38 cellular contexts compared by ENCODE assay signal in the genomic region with DNA sequence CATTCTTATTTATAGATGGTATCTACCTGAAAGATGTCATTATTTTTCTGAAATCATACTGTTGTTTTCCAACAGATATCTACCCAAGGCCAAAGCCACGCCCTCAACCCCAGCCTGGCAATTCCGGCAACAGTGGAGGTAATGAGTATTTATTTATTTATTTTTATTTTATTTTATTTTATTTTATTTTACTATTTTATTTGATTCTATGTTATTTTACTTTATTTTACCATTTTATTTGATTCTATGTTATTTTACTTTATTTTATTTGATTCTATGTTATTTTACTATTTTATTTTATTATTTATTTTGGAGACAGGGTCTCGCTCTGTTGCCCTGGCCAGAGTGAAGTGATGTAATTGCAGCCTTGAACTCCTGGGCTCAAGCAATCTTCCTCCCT. TPM values are rescaled to one million over a fixed set of nuclear protein-coding genes. Genes with fewer than 3 reads are reported as not detected.
A peak's percentile ranks its signal among the peaks of the same experiment; 100 is the strongest.
DNase-seq lines count a peak whose midpoint lies in the region; ATAC-seq, FAIRE-seq and TF ChIP-seq lines count a peak whose summit lies in the region.
"Had no signal": no experiment of that assay in that cellular context is flagged by ENCODE, and none has a peak within 500 bp of the region (broad histone marks: within the 10 kb centered on the region; RNA-seq: fewer than 3 reads in every experiment).

No MANE protein-coding gene starts in this region.

- H3K9me3 ChIP-seq in osteoblast (ENCODE audit: low read depth, low read length), result no peaks in the 10 kb centered on the region
- H3K9me3 ChIP-seq: A549; BE2C; BLaER1; BLaER1 treated with 17β-estradiol and CSF1 and Interleukin-3, amounts not matched to agents 10 nM and 100 nM; Caco-2 had no signal

- CTCF ChIA-PET in WTC11 (lab: Charles Lee), result no interaction called here

- POLR2A ChIA-PET in WTC11 (lab: Charles Lee), result no interaction called here

- no peaks in the 10 kb centered on the region; the same call in 1 of the 2 replicates for H3K27me3 Mint-ChIP-seq in WTC11 (ENCODE audit: low read depth)
- H3K27me3 Mint-ChIP-seq: CD4-positive, alpha-beta T cell had no signal

- no peak for ATAC-seq in WTC11
- ATAC-seq in HG03354 (IDR thresholded peaks at IDR 0.05; ENCODE audit: poor library complexity, severe bottlenecking, unreplicated experiment), result no peak
- ATAC-seq: A549; CD8-positive, alpha-beta T cell had no signal

- peak; percentile 35 for FAIRE-seq in A204.1 (lab: Jason Lieb, UNC)
- FAIRE-seq in frontal cortex (lab: Jason Lieb, UNC), result peak; percentile 6
- FAIRE-seq: A549, D721Med had no signal

- H2AFZ ChIP-seq in osteoblast (ENCODE audit: low read length), result no peak overlapping the region

- H3K4me1 Mint-ChIP-seq in WTC11, result peaks cover 48% of the 10 kb centered on the region
- H3K4me1 Mint-ChIP-seq: B cell; CD14-positive monocyte; CD4-positive, alpha-beta memory T cell; CD4-positive, CD25-positive, alpha-beta regulatory T cell; CD8-positive, alpha-beta memory T cell had no signal

- H3K4me3 Mint-ChIP-seq in WTC11, result no peak overlapping the region
- H3K4me3 Mint-ChIP-seq: B cell; CD14-positive monocyte; CD4-positive, alpha-beta memory T cell; CD4-positive, alpha-beta T cell; CD4-positive, CD25-positive, alpha-beta regulatory T cell; CD8-positive, alpha-beta memory T cell; CD8-positive, alpha-beta T cell had no signal

- DNase-seq in WTC11 (ENCODE audit: low spot score) (no peak), frontal cortex (ENCODE audit: low spot score in 2 of 2) (no peak), osteoblast (ENCODE audit: insufficient read length, low spot score, missing footprints) (peak; percentile 53), NCI-H1105 (lab: John Stamatoyannopoulos, UW) (no peak), NCI-H1417 (lab: John Stamatoyannopoulos, UW) (no peak), NCI-H1436 treated with DMSO at 0.1 percent for 48 hours (lab: John Stamatoyannopoulos, UW) (no peak)
- DNase-seq: 8988T; ACHN; AML-193; BE2C; C1 segment of cervical spinal cord; Caco-2; Calu3; CD4-positive, alpha-beta memory T cell; CD4-positive, alpha-beta T cell; CD4-positive, CD25-positive, alpha-beta regulatory T cell; CD8-positive, alpha-beta memory T cell; CD8-positive, alpha-beta T cell; COR-L47; DMS 273 treated with DMSO at 0.1 percent for 48 hours; DMS153; DMS53; DMS79; DMS79 treated with DMSO at 0.1 percent for 48 hours; DND-41; EL had no signal

- no peaks in the 10 kb centered on the region for H3K9me3 Mint-ChIP-seq in WTC11
- H3K9me3 Mint-ChIP-seq: CD14-positive monocyte; CD4-positive, alpha-beta T cell; CD4-positive, CD25-positive, alpha-beta regulatory T cell; CD8-positive, alpha-beta T cell had no signal

- H3K4me3 ChIP-seq in osteoblast (ENCODE audit: insufficient read depth, low read length), result no peak overlapping the region
- H3K4me3 ChIP-seq: A549; BLaER1; BLaER1 treated with 17β-estradiol and CSF1 and Interleukin-3, amounts not matched to agents 10 nM and 100 nM had no signal

- peaks cover 14% of the 10 kb centered on the region for H3K27me3 ChIP-seq in osteoblast (ENCODE audit: insufficient read depth, low read length)
- H3K27me3 ChIP-seq: BE2C; BLaER1; BLaER1 treated with 17β-estradiol and CSF1 and Interleukin-3, amounts not matched to agents 10 nM and 100 nM had no signal

- no peaks in the 10 kb centered on the region for H3K36me3 Mint-ChIP-seq in WTC11
- H3K36me3 Mint-ChIP-seq: CD14-positive monocyte; CD4-positive, CD25-positive, alpha-beta regulatory T cell; CD8-positive, alpha-beta T cell had no signal

- H3K4me2 ChIP-seq in osteoblast (ENCODE audit: insufficient read depth, low read length), result no peak overlapping the region
- H3K4me2 ChIP-seq: A549; BLaER1; BLaER1 treated with 17β-estradiol and CSF1 and Interleukin-3, amounts not matched to agents 10 nM and 100 nM had no signal

- no peak overlapping the region for H3K27ac ChIP-seq in osteoblast (ENCODE audit: low read depth, low read length)
- H3K27ac ChIP-seq: 22Rv1; A549; BLaER1; BLaER1 treated with 17β-estradiol and CSF1 and Interleukin-3, amounts not matched to agents 10 nM and 100 nM; C4-2B had no signal

- no peak overlapping the region for H3K27ac Mint-ChIP-seq in WTC11
- H3K27ac Mint-ChIP-seq: B cell; CD14-positive monocyte; CD4-positive, alpha-beta memory T cell; CD4-positive, alpha-beta T cell; CD4-positive, CD25-positive, alpha-beta regulatory T cell; CD8-positive, alpha-beta memory T cell; CD8-positive, alpha-beta T cell had no signal

- no peaks in the 10 kb centered on the region for H4K20me1 ChIP-seq in osteoblast (ENCODE audit: insufficient read depth, low read length)
- H4K20me1 ChIP-seq: BLaER1; BLaER1 treated with 17β-estradiol and CSF1 and Interleukin-3, amounts not matched to agents 10 nM and 100 nM had no signal

- H3K4me1 ChIP-seq in osteoblast (ENCODE audit: insufficient read depth, low read length), result no peaks in the 10 kb centered on the region
- H3K4me1 ChIP-seq: A549, BE2C, Caco-2 had no signal

- TF ChIP-seq CTCF in WTC11 (IDR thresholded peaks at IDR 0.05) (no peak), osteoblast (IDR thresholded peaks at IDR 0.05; ENCODE audit: extremely low read depth, low read depth, low read length) (no peak)

- H3K36me3 ChIP-seq in osteoblast (ENCODE audit: insufficient read depth, low read length), result no peaks in the 10 kb centered on the region
- H3K36me3 ChIP-seq: BE2C; BLaER1; BLaER1 treated with 17β-estradiol and CSF1 and Interleukin-3, amounts not matched to agents 10 nM and 100 nM had no signal

- no peaks in the 10 kb centered on the region for H3K79me2 ChIP-seq in osteoblast (ENCODE audit: insufficient read depth, low read length)

TF ChIP-seq in WTC11, 78 proteins besides CTCF, POLR2A, EP300 and RAD21:
- TF ChIP-seq ATF1 (CRISPR knock-in tag; IDR thresholded peaks at IDR 0.05), result no peak
- peak; percentile 95 for TF ChIP-seq HMGA2 (CRISPR knock-in tag; IDR thresholded peaks at IDR 0.05)
- TF ChIP-seq CREB1 (CRISPR knock-in tag; IDR thresholded peaks at IDR 0.05), result no peak
TF ChIP-seq in WTC11: peak in this region for 1.

RNA-seq across cellular contexts. Expression of gene XG, which starts 37.7 kb away (rescaled TPM):
- total RNA-seq in WTC11 (2021), result 0.78 to 1.0 TPM (median 1.0 TPM) in 3 replicates
- not detected for total RNA-seq in frontal cortex
- 3.2 and 4.0 TPM in 2 replicates for total RNA-seq in osteoblast
- total RNA-seq: A172; B cell; Calu3; CD4-positive, alpha-beta T cell; CD4-positive, CD25-positive, alpha-beta regulatory T cell; CD8-positive, alpha-beta memory T cell; CD8-positive, alpha-beta T cell; Daoy had no signal

RNA-seq across cellular contexts. Expression of gene GYG2, which starts 39.2 kb away (rescaled TPM):
- total RNA-seq in WTC11 (2021) (47.6 to 53.6 TPM (median 52.8 TPM) in 3 replicates), frontal cortex (4.1 TPM), osteoblast (5.6 and 6.2 TPM in 2 replicates)
- total RNA-seq: B cell; CD4-positive, alpha-beta memory T cell; CD4-positive, alpha-beta T cell; CD4-positive, CD25-positive, alpha-beta regulatory T cell; CD8-positive, alpha-beta memory T cell; CD8-positive, alpha-beta T cell; Daoy had no signal
